1 cellular context compared by ENCODE assay signal in genomic region chr9:127974002-127974768, GRCh38.
TF ChIP-seq lines count a peak whose summit lies in the region.

No MANE protein-coding gene starts in this region.

TF ChIP-seq in GM23338, 12 proteins besides CTCF, POLR2A, EP300 and RAD21 (continued from another document):
- TF ChIP-seq, protein P1, sequence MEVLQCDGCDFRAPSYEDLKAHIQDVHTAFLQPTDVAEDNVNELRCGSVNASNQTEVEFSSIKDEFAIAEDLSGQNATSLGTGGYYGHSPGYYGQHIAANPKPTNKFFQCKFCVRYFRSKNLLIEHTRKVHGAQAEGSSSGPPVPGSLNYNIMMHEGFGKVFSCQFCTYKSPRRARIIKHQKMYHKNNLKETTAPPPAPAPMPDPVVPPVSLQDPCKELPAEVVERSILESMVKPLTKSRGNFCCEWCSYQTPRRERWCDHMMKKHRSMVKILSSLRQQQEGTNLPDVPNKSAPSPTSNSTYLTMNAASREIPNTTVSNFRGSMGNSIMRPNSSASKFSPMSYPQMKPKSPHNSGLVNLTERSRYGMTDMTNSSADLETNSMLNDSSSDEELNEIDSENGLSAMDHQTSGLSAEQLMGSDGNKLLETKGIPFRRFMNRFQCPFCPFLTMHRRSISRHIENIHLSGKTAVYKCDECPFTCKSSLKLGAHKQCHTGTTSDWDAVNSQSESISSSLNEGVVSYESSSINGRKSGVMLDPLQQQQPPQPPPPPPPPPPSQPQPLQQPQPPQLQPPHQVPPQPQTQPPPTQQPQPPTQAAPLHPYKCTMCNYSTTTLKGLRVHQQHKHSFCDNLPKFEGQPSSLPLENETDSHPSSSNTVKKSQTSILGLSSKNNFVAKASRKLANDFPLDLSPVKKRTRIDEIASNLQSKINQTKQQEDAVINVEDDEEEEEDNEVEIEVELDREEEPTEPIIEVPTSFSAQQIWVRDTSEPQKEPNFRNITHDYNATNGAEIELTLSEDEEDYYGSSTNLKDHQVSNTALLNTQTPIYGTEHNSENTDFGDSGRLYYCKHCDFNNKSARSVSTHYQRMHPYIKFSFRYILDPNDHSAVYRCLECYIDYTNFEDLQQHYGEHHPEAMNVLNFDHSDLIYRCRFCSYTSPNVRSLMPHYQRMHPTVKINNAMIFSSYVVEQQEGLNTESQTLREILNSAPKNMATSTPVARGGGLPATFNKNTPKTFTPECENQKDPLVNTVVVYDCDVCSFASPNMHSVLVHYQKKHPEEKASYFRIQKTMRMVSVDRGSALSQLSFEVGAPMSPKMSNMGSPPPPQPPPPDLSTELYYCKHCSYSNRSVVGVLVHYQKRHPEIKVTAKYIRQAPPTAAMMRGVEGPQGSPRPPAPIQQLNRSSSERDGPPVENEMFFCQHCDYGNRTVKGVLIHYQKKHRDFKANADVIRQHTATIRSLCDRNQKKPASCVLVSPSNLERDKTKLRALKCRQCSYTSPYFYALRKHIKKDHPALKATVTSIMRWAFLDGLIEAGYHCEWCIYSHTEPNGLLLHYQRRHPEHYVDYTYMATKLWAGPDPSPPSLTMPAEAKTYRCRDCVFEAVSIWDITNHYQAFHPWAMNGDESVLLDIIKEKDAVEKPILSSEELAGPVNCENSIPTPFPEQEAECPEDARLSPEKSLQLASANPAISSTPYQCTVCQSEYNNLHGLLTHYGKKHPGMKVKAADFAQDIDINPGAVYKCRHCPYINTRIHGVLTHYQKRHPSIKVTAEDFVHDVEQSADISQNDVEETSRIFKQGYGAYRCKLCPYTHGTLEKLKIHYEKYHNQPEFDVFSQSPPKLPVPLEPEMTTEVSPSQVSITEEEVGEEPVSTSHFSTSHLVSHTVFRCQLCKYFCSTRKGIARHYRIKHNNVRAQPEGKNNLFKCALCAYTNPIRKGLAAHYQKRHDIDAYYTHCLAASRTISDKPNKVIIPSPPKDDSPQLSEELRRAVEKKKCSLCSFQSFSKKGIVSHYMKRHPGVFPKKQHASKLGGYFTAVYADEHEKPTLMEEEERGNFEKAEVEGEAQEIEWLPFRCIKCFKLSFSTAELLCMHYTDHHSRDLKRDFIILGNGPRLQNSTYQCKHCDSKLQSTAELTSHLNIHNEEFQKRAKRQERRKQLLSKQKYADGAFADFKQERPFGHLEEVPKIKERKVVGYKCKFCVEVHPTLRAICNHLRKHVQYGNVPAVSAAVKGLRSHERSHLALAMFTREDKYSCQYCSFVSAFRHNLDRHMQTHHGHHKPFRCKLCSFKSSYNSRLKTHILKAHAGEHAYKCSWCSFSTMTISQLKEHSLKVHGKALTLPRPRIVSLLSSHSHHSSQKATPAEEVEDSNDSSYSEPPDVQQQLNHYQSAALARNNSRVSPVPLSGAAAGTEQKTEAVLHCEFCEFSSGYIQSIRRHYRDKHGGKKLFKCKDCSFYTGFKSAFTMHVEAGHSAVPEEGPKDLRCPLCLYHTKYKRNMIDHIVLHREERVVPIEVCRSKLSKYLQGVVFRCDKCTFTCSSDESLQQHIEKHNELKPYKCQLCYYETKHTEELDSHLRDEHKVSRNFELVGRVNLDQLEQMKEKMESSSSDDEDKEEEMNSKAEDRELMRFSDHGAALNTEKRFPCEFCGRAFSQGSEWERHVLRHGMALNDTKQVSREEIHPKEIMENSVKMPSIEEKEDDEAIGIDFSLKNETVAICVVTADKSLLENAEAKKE (CRISPR knock-in tag; IDR thresholded peaks at IDR 0.05), result no peak
- no peak for TF ChIP-seq POLR2AphosphoS5 (IDR thresholded peaks at IDR 0.05; ENCODE audit: low read depth)
- TF ChIP-seq CREB1 (CRISPR knock-in tag; IDR thresholded peaks at IDR 0.05; ENCODE audit: low read depth), result no peak
